Comparison of ENCODE assay signal across 13 cellular contexts in the genomic region with DNA sequence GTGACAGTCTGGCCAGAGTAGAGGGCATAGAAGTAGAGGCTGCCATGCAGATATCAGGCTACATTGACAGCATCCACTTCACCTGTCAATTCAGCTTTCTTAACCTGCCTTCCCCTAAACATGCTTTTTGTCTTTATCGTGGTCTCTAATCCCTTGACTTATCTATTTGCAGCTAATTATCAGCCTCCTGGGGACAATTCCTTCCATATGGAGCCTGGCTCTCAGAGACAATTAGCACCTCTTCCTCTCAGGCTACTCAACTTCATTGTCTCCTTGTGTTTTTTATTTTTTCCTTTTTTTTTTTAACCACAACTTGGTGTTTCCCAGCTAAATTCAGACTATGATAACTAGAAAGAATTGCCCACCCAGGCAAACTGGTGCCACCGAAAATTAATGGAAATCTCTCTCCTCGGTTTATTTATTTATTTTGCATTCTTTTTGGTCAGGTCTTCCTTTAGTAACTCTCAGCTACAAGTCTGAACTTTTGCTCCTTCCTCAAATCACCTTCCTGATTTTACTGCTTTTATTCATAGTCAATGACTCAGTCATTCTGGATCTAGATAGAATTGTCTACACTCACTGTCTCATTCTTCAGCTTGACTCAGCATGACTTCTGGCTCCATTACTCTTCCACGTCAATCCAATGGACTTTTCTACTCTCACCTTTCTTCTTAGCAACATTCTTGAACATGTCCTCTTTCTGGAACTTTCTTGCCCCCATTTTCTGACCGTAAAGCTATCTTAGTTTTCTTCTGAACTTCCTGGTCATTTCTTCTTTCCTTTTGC.
DNase-seq lines count a peak whose midpoint lies in the region; ATAC-seq and TF ChIP-seq lines count a peak whose summit lies in the region.
"Had no signal": no experiment of that assay in that cellular context is flagged by ENCODE, and none has a peak within 500 bp of the region (broad histone marks: within the 10 kb centered on the region; RNA-seq: fewer than 3 reads in every experiment).

No MANE protein-coding gene starts in this region.

- in situ Hi-C loops in mammary epithelial cell (cut with MboI; ENCODE audit: low sequenced_read_pairs in 2 of 2), result no loop called here

- H3K36me3 ChIP-seq in mammary epithelial cell (ENCODE audit: insufficient read depth, low read length) (no peaks in the 10 kb centered on the region), mucosa of descending colon (ENCODE audit: low read depth) (no peaks in the 10 kb centered on the region)

- H3K4me1 ChIP-seq in mammary epithelial cell (ENCODE audit: insufficient read depth, low read length) (peaks cover 10% of the 10 kb centered on the region), mucosa of descending colon (ENCODE audit: low read depth) (no peaks in the 10 kb centered on the region)
- H3K4me1 ChIP-seq: body of pancreas had no signal

- peak; percentile 62 for ATAC-seq in mucosa of descending colon
- ATAC-seq in GM21447 (IDR thresholded peaks at IDR 0.05; ENCODE audit: unreplicated experiment), result no peak
- ATAC-seq: body of pancreas, left cardiac atrium had no signal

- 37% methylated on average over 5 of the region's 5 CpGs for WGBS in mammary epithelial cell (ENCODE audit: low coverage, missing lambda C conversion rate)

- intact Hi-C loops in mammary epithelial cell (cut with micrococcal nuclease), result loop anchor here (2.0 kb wide), 1 partner anchor 26 kb away; no protein-coding TSS in a partner anchor
- intact Hi-C loops in mucosa of descending colon (cut with DNase I, micrococcal nuclease), result no loop called here

- peak; percentile 57 for DNase-seq in GM03348 (ENCODE audit: low spot score)
- DNase-seq in NOMO-1 treated with dmso at 0.1 percent for 144 hours (lab: John Stamatoyannopoulos, UW; ENCODE audit: unreplicated experiment), result peak; percentile 16
- DNase-seq in mammary epithelial cell, result peak; percentile 91
- DNase-seq in mucosa of descending colon, result no peak
- DNase-seq in NCI-H510A (lab: John Stamatoyannopoulos, UW), result no peak
- no peak for DNase-seq in COR-L47 (lab: John Stamatoyannopoulos, UW)
- no peak for DNase-seq in NCI-H1092 (lab: John Stamatoyannopoulos, UW)
- DNase-seq: activated T-cell treated with anti-CD3 and anti-CD28 coated beads, Interleukin-2, amount 50 U/mL, for 24 hours; body of pancreas; GOT3; left cardiac atrium; NCI-H2081 treated with DMSO at 0.1 percent for 48 hours had no signal

- no peak overlapping the region for H3K9ac ChIP-seq in mammary epithelial cell (ENCODE audit: insufficient read depth, low read length)

- CTCF ChIA-PET in mammary epithelial cell (lab: Charles Lee; ENCODE audit: low non-redundant PET), result no interaction called here

- no peaks in the 10 kb centered on the region for H3K27me3 ChIP-seq in mammary epithelial cell (ENCODE audit: insufficient read depth, low read length)
- H3K27me3 ChIP-seq: body of pancreas had no signal

- no peaks in the 10 kb centered on the region for H3K79me2 ChIP-seq in mammary epithelial cell (ENCODE audit: insufficient read depth, low read length)

- peak overlapping the region; percentile 67 for H3K27ac ChIP-seq in mammary epithelial cell (ENCODE audit: insufficient read depth, low read depth, low read length)
- H3K27ac ChIP-seq: body of pancreas had no signal

- H3K4me2 ChIP-seq in mammary epithelial cell (ENCODE audit: insufficient read depth, low read depth, low read length), result peak overlapping the region; percentile 40

- H3K9me3 ChIP-seq in mammary epithelial cell (replicated peaks; ENCODE audit: insufficient read depth, low read length) (no peaks in the 10 kb centered on the region), mucosa of descending colon (no peaks in the 10 kb centered on the region)
- H3K9me3 ChIP-seq: body of pancreas had no signal

- H4K20me1 ChIP-seq in mammary epithelial cell (ENCODE audit: insufficient read depth, low read length), result no peaks in the 10 kb centered on the region

- no TSS peak for BruUV-seq in mammary epithelial cell (replicated peaks; lab: Mats Ljungman, UMichigan)

- H3K4me3 ChIP-seq in mammary epithelial cell (replicated peaks in 1 of 3; ENCODE audit: insufficient read depth in 1 of 3, low read depth in 2 of 3, low read length in 3 of 3) (no peak overlapping the region), mucosa of descending colon (no peak overlapping the region)
- H3K4me3 ChIP-seq: body of pancreas had no signal

- dilution Hi-C loops in mammary epithelial cell (cut with HindIII; ENCODE audit: low sequenced_read_pairs), result no loop called here

- peak overlapping the region; percentile 68 for H2AFZ ChIP-seq in mammary epithelial cell (ENCODE audit: low read depth, low read length)

- TF ChIP-seq CTCF in mammary epithelial cell (conservative IDR thresholded peaks at IDR 0.05 in 1 of 2, IDR thresholded peaks at IDR 0.05 in 1 of 2; ENCODE audit: extremely low read depth in 1 of 2, insufficient read depth in 1 of 2, low read depth in 1 of 2, low read length in 2 of 2) (no peak), mucosa of descending colon (IDR thresholded peaks at IDR 0.05) (no peak)

Comparison
In these comparisons a context has a peak if more than half of its experiments do, and no peak if none do; other contexts are left out.
1. DNase-seq: peak in GM03348 (single experiment), NOMO-1 treated with dmso at 0.1 percent for 144 hours (single experiment) and mammary epithelial cell (single experiment); none in mucosa of descending colon (0 of 3), NCI-H510A (single experiment), COR-L47 (single experiment) and NCI-H1092 (single experiment).